Comparison of ENCODE assay signal across 1 cellular context in the genomic region with DNA sequence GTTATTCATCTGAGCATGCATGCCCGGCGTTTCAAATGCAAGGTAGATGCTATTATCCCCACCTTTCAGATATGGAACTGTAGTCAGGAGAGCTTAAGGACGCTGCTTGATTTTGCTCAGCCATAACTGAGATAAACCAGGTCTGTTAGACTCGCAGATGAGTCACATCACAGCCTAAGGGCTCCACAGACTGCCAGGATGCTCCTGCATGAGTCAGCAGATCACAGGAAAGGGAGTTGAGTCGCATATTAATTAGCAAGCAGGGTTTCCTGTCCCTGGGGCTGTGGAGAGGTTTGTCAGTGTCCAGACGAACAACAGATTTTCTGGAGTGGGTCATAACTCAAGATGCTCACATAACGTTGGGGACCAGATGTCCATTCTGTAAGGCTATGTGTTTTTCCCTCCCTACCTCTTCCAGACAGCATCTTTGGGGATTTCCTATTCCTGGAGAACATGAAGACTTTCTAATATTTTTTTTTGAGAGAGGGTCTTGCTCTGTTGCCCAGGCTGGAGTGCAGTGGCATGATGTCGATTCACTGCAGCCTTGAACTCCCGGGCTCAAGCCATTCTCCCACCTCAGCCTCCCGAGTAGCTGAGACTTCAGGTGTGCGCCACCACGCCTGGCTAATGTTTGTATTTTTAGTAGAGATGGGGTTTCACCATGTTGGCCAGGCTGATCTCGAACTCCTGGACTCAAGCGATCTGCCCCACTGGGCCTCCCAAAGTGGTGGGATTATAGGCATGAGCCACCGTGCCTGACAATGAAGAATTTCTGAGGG.
TF ChIP-seq lines count a peak whose summit lies in the region.

No MANE protein-coding gene starts in this region.

TF ChIP-seq in K562, 482 proteins besides CTCF, POLR2A, EP300 and RAD21 (continued from another document and continues in another):
- TF ChIP-seq, protein P1, sequence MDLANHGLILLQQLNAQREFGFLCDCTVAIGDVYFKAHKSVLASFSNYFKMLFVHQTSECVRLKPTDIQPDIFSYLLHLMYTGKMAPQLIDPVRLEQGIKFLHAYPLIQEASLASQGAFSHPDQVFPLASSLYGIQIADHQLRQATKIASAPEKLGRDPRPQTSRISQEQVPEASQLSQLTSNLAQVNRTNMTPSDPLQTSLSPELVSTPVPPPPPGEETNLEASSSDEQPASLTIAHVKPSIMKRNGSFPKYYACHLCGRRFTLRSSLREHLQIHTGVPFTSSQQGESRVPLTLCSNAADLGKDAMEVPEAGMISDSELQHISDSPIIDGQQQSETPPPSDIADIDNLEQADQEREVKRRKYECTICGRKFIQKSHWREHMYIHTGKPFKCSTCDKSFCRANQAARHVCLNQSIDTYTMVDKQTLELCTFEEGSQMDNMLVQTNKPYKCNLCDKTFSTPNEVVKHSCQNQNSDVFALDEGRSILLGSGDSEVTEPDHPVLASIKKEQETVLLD (IDR thresholded peaks at IDR 0.05) = no peak; the same call in 1 of the 2 replicates
- no peak for TF ChIP-seq SIN3B (IDR thresholded peaks at IDR 0.05; ENCODE audit: low read depth)
- TF ChIP-seq MYNN (IDR thresholded peaks at IDR 0.05) = no peak
- TF ChIP-seq MYNN (CRISPR knock-in tag; IDR thresholded peaks at IDR 0.05) = no peak
- TF ChIP-seq SAFB (IDR thresholded peaks at IDR 0.05; ENCODE audit: borderline replicate concordance, low read depth, low read length) = no peak
- peak; percentile 93 for TF ChIP-seq JUN (IDR thresholded peaks at IDR 0.05; ENCODE audit: borderline replicate concordance, low read depth, low read length)
- TF ChIP-seq JUN (CRISPR knock-in tag; IDR thresholded peaks at IDR 0.05; ENCODE audit: borderline replicate concordance) = no peak
- peak; percentile 73 for TF ChIP-seq CREM (IDR thresholded peaks at IDR 0.05; ENCODE audit: low read depth)
- TF ChIP-seq YY1 (IDR thresholded peaks at IDR 0.05; ENCODE audit: borderline replicate concordance in 1 of 3, control insufficient read depth in 1 of 3, extremely low read depth in 1 of 3, insufficient read depth in 3 of 3, insufficient read length in 1 of 3, insufficient replicate concordance in 2 of 3, low read depth in 1 of 3, low read length in 2 of 3) = peak in 1 of 3 experiments; percentile 29
- TF ChIP-seq JUNB (CRISPR knock-in tag; conservative IDR thresholded peaks at IDR 0.05) = peak; percentile 91
- TF ChIP-seq RBM22 (IDR thresholded peaks at IDR 0.05; ENCODE audit: low read depth, low read length, poor library complexity, severe bottlenecking) = no peak
- TF ChIP-seq PHTF2 (CRISPR knock-in tag; IDR thresholded peaks at IDR 0.05) = no peak
- peak; percentile 52; the same call in 1 of the 2 replicates for TF ChIP-seq ATF7 (IDR thresholded peaks at IDR 0.05)
- TF ChIP-seq, protein P2, sequence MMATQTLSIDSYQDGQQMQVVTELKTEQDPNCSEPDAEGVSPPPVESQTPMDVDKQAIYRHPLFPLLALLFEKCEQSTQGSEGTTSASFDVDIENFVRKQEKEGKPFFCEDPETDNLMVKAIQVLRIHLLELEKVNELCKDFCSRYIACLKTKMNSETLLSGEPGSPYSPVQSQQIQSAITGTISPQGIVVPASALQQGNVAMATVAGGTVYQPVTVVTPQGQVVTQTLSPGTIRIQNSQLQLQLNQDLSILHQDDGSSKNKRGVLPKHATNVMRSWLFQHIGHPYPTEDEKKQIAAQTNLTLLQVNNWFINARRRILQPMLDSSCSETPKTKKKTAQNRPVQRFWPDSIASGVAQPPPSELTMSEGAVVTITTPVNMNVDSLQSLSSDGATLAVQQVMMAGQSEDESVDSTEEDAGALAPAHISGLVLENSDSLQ (IDR thresholded peaks at IDR 0.05) = 0 out of 2 replicates have a peak, but pooled peaks have one; percentile 8
- no peak for TF ChIP-seq RHOXF2B (CRISPR knock-in tag; conservative IDR thresholded peaks at IDR 0.05)
- TF ChIP-seq, protein P3, sequence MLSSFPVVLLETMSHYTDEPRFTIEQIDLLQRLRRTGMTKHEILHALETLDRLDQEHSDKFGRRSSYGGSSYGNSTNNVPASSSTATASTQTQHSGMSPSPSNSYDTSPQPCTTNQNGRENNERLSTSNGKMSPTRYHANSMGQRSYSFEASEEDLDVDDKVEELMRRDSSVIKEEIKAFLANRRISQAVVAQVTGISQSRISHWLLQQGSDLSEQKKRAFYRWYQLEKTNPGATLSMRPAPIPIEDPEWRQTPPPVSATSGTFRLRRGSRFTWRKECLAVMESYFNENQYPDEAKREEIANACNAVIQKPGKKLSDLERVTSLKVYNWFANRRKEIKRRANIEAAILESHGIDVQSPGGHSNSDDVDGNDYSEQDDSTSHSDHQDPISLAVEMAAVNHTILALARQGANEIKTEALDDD (IDR thresholded peaks at IDR 0.05) = peak; percentile 95
- TF ChIP-seq NBN (IDR thresholded peaks at IDR 0.05; ENCODE audit: low read depth) = 0 out of 2 replicates have a peak, but pooled peaks have one; percentile 30
- TF ChIP-seq GABPB2 (CRISPR knock-in tag; conservative IDR thresholded peaks at IDR 0.05) = no peak
- TF ChIP-seq TCF3 (CRISPR knock-in tag; IDR thresholded peaks at IDR 0.05) = peak; percentile 31; the same call in 1 of the 2 replicates
- TF ChIP-seq ZEB2 (IDR thresholded peaks at IDR 0.05) = 0 out of 2 replicates have a peak, but pooled peaks have one; percentile 49
- no peak for TF ChIP-seq RFX5 (IDR thresholded peaks at IDR 0.05; ENCODE audit: low read depth, low read length)
- TF ChIP-seq RBM25 (IDR thresholded peaks at IDR 0.05; ENCODE audit: low read depth, low read length, severe bottlenecking) = peak; percentile 21
- TF ChIP-seq CTBP1 (IDR thresholded peaks at IDR 0.05; ENCODE audit: borderline replicate concordance) = peak; percentile 91
- no peak for TF ChIP-seq TAF9B (IDR thresholded peaks at IDR 0.05; ENCODE audit: partially characterized antibody)
- TF ChIP-seq, protein P4, sequence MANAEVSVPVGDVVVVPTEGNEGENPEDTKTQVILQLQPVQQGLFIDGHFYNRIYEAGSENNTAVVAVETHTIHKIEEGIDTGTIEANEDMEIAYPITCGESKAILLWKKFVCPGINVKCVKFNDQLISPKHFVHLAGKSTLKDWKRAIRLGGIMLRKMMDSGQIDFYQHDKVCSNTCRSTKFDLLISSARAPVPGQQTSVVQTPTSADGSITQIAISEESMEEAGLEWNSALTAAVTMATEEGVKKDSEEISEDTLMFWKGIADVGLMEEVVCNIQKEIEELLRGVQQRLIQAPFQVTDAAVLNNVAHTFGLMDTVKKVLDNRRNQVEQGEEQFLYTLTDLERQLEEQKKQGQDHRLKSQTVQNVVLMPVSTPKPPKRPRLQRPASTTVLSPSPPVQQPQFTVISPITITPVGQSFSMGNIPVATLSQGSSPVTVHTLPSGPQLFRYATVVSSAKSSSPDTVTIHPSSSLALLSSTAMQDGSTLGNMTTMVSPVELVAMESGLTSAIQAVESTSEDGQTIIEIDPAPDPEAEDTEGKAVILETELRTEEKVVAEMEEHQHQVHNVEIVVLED (CRISPR knock-in tag; IDR thresholded peaks at IDR 0.05) = no peak
- TF ChIP-seq, protein P5, sequence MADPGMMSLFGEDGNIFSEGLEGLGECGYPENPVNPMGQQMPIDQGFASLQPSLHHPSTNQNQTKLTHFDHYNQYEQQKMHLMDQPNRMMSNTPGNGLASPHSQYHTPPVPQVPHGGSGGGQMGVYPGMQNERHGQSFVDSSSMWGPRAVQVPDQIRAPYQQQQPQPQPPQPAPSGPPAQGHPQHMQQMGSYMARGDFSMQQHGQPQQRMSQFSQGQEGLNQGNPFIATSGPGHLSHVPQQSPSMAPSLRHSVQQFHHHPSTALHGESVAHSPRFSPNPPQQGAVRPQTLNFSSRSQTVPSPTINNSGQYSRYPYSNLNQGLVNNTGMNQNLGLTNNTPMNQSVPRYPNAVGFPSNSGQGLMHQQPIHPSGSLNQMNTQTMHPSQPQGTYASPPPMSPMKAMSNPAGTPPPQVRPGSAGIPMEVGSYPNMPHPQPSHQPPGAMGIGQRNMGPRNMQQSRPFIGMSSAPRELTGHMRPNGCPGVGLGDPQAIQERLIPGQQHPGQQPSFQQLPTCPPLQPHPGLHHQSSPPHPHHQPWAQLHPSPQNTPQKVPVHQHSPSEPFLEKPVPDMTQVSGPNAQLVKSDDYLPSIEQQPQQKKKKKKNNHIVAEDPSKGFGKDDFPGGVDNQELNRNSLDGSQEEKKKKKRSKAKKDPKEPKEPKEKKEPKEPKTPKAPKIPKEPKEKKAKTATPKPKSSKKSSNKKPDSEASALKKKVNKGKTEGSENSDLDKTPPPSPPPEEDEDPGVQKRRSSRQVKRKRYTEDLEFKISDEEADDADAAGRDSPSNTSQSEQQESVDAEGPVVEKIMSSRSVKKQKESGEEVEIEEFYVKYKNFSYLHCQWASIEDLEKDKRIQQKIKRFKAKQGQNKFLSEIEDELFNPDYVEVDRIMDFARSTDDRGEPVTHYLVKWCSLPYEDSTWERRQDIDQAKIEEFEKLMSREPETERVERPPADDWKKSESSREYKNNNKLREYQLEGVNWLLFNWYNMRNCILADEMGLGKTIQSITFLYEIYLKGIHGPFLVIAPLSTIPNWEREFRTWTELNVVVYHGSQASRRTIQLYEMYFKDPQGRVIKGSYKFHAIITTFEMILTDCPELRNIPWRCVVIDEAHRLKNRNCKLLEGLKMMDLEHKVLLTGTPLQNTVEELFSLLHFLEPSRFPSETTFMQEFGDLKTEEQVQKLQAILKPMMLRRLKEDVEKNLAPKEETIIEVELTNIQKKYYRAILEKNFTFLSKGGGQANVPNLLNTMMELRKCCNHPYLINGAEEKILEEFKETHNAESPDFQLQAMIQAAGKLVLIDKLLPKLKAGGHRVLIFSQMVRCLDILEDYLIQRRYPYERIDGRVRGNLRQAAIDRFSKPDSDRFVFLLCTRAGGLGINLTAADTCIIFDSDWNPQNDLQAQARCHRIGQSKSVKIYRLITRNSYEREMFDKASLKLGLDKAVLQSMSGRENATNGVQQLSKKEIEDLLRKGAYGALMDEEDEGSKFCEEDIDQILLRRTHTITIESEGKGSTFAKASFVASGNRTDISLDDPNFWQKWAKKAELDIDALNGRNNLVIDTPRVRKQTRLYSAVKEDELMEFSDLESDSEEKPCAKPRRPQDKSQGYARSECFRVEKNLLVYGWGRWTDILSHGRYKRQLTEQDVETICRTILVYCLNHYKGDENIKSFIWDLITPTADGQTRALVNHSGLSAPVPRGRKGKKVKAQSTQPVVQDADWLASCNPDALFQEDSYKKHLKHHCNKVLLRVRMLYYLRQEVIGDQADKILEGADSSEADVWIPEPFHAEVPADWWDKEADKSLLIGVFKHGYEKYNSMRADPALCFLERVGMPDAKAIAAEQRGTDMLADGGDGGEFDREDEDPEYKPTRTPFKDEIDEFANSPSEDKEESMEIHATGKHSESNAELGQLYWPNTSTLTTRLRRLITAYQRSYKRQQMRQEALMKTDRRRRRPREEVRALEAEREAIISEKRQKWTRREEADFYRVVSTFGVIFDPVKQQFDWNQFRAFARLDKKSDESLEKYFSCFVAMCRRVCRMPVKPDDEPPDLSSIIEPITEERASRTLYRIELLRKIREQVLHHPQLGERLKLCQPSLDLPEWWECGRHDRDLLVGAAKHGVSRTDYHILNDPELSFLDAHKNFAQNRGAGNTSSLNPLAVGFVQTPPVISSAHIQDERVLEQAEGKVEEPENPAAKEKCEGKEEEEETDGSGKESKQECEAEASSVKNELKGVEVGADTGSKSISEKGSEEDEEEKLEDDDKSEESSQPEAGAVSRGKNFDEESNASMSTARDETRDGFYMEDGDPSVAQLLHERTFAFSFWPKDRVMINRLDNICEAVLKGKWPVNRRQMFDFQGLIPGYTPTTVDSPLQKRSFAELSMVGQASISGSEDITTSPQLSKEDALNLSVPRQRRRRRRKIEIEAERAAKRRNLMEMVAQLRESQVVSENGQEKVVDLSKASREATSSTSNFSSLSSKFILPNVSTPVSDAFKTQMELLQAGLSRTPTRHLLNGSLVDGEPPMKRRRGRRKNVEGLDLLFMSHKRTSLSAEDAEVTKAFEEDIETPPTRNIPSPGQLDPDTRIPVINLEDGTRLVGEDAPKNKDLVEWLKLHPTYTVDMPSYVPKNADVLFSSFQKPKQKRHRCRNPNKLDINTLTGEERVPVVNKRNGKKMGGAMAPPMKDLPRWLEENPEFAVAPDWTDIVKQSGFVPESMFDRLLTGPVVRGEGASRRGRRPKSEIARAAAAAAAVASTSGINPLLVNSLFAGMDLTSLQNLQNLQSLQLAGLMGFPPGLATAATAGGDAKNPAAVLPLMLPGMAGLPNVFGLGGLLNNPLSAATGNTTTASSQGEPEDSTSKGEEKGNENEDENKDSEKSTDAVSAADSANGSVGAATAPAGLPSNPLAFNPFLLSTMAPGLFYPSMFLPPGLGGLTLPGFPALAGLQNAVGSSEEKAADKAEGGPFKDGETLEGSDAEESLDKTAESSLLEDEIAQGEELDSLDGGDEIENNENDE (IDR thresholded peaks at IDR 0.05; ENCODE audit: low read depth, low read length) = no peak
- peak; percentile 97 for TF ChIP-seq BACH1 (tag; IDR thresholded peaks at IDR 0.05)
- TF ChIP-seq, protein P6, sequence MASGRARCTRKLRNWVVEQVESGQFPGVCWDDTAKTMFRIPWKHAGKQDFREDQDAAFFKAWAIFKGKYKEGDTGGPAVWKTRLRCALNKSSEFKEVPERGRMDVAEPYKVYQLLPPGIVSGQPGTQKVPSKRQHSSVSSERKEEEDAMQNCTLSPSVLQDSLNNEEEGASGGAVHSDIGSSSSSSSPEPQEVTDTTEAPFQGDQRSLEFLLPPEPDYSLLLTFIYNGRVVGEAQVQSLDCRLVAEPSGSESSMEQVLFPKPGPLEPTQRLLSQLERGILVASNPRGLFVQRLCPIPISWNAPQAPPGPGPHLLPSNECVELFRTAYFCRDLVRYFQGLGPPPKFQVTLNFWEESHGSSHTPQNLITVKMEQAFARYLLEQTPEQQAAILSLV (tag; IDR thresholded peaks at IDR 0.05) = no peak
- TF ChIP-seq PTRF (tag; IDR thresholded peaks at IDR 0.05) = no peak
- peak; percentile 87 for TF ChIP-seq MAFG (tag; conservative IDR thresholded peaks at IDR 0.05)
- peak; percentile 96 for TF ChIP-seq NFE2 (IDR thresholded peaks at IDR 0.05; ENCODE audit: low read depth)
- TF ChIP-seq FOSL1 (tag; conservative IDR thresholded peaks at IDR 0.05) = peak; percentile 98
- TF ChIP-seq MEIS2 (IDR thresholded peaks at IDR 0.05; ENCODE audit: partially characterized antibody) = peak; percentile 57
- TF ChIP-seq ZNF224 (CRISPR knock-in tag; IDR thresholded peaks at IDR 0.05) = no peak
- TF ChIP-seq, protein P7, sequence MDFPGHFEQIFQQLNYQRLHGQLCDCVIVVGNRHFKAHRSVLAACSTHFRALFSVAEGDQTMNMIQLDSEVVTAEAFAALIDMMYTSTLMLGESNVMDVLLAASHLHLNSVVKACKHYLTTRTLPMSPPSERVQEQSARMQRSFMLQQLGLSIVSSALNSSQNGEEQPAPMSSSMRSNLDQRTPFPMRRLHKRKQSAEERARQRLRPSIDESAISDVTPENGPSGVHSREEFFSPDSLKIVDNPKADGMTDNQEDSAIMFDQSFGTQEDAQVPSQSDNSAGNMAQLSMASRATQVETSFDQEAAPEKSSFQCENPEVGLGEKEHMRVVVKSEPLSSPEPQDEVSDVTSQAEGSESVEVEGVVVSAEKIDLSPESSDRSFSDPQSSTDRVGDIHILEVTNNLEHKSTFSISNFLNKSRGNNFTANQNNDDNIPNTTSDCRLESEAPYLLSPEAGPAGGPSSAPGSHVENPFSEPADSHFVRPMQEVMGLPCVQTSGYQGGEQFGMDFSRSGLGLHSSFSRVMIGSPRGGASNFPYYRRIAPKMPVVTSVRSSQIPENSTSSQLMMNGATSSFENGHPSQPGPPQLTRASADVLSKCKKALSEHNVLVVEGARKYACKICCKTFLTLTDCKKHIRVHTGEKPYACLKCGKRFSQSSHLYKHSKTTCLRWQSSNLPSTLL (IDR thresholded peaks at IDR 0.05) = no peak
